In genomic region chr9:126558051-126558665, GRCh38 we compare ENCODE assay signal across 8 cellular contexts. TPM values are rescaled to one million over a fixed set of nuclear protein-coding genes. Genes with fewer than 3 reads are reported as not detected.
A peak's percentile ranks its signal among the peaks of the same experiment; 100 is the strongest.
DNase-seq lines count a peak whose midpoint lies in the region; ATAC-seq and TF ChIP-seq lines count a peak whose summit lies in the region.

No MANE protein-coding gene starts in this region.

- H3K4me1 Mint-ChIP-seq in activated CD4-positive, alpha-beta memory T cell treated with anti-CD3 and anti-CD28 coated beads, Interleukin-2, amount 10 ng/mL, durations not matched to agents 7 days and 5 days: no peaks in the 10 kb centered on the region
- H3K4me1 Mint-ChIP-seq in mesothelial cell of epicardium: peaks cover 4% of the 10 kb centered on the region

- no peak overlapping the region for H3K4me3 ChIP-seq in effector memory CD4-positive, alpha-beta T cell (ENCODE audit: insufficient read depth, low read depth, low read length, poor library complexity, severe bottlenecking)

- H3K4me3 Mint-ChIP-seq in activated CD4-positive, alpha-beta memory T cell treated with anti-CD3 and anti-CD28 coated beads, Interleukin-2, amount 10 ng/mL, durations not matched to agents 7 days and 5 days: no peak overlapping the region
- H3K4me3 Mint-ChIP-seq in mesothelial cell of epicardium: no peak overlapping the region

- no peaks in the 10 kb centered on the region for H3K36me3 ChIP-seq in effector memory CD4-positive, alpha-beta T cell (ENCODE audit: control insufficient read depth, insufficient read depth, low read length)

- POLR2A ChIA-PET in activated CD4-positive, alpha-beta memory T cell treated with anti-CD3 and anti-CD28 coated beads, Interleukin-2, amount 10 ng/mL, durations not matched to agents 7 days and 5 days (lab: Charles Lee): interaction anchor here (1.0 kb wide), 1 partner anchor 59 kb away, joined by 5 read pairs; no protein-coding TSS in a partner anchor

- in situ Hi-C loops in GM13977 (cut with MboI; ENCODE audit: low pct_unique_long_range_greater_than_20kb, low sequenced_read_pairs, unreplicated experiment): loop anchor here (10.0 kb wide), 1 partner anchor 53 kb away; no protein-coding TSS in a partner anchor

- H3K27me3 ChIP-seq in effector memory CD4-positive, alpha-beta T cell (replicated peaks; ENCODE audit: control insufficient read depth, insufficient read depth, low read length, poor library complexity, severe bottlenecking): peaks cover under 1% of the 10 kb centered on the region

- H3K4me1 ChIP-seq in effector memory CD4-positive, alpha-beta T cell (ENCODE audit: control insufficient read depth, insufficient read depth, low read length, poor library complexity, severe bottlenecking): no peaks in the 10 kb centered on the region

- no peaks in the 10 kb centered on the region for H3K9me3 ChIP-seq in effector memory CD4-positive, alpha-beta T cell (ENCODE audit: control insufficient read depth, low read length)

- CTCF ChIA-PET in activated CD4-positive, alpha-beta memory T cell treated with anti-CD3 and anti-CD28 coated beads, Interleukin-2, amount 10 ng/mL, durations not matched to agents 7 days and 5 days (lab: Charles Lee): interaction anchor here (0.6 to 5.6 kb wide), 23 partner anchors 9 to 1849 kb away, joined by 3 to 99 read pairs (median 4); no protein-coding TSS in a partner anchor

- no peak for ATAC-seq in GM18498 (IDR thresholded peaks at IDR 0.05; ENCODE audit: unreplicated experiment)

- DNase-seq in 8988T: peak; percentile 71
- peak; percentile 86 for DNase-seq in GM13977 (ENCODE audit: low spot score)
- peak; percentile 51 for DNase-seq in NCI-H460 (ENCODE audit: extremely low read depth, low read depth)
- DNase-seq in activated CD4-positive, alpha-beta memory T cell treated with anti-CD3 and anti-CD28 coated beads, Interleukin-2, amount 10 ng/mL, durations not matched to agents 7 days and 5 days: peak; percentile 73
- peak; percentile 45 to 55 (median 53) for DNase-seq in effector memory CD4-positive, alpha-beta T cell
- peak; percentile 50 to 83 for DNase-seq in mesothelial cell of epicardium (ENCODE audit: low spot score in 2 of 2, unreplicated experiment in 2 of 2)
- DNase-seq in stimulated activated CD8-positive, alpha-beta memory T cell treated with anti-CD3 and anti-CD28 coated beads, Interleukin-4, amount 100 ng/mL, for 4 hours (ENCODE audit: low read depth in 2 of 2, low spot score in 1 of 2): peak; percentile 30 to 45

- no peaks in the 10 kb centered on the region for H3K36me3 Mint-ChIP-seq in activated CD4-positive, alpha-beta memory T cell treated with anti-CD3 and anti-CD28 coated beads, Interleukin-2, amount 10 ng/mL, durations not matched to agents 7 days and 5 days (ENCODE audit: low read depth)
- no peaks in the 10 kb centered on the region for H3K36me3 Mint-ChIP-seq in mesothelial cell of epicardium

- no peak overlapping the region for H3K27ac Mint-ChIP-seq in activated CD4-positive, alpha-beta memory T cell treated with anti-CD3 and anti-CD28 coated beads, Interleukin-2, amount 10 ng/mL, durations not matched to agents 7 days and 5 days
- no peak overlapping the region for H3K27ac Mint-ChIP-seq in mesothelial cell of epicardium

- no peaks in the 10 kb centered on the region for H3K9me3 Mint-ChIP-seq in activated CD4-positive, alpha-beta memory T cell treated with anti-CD3 and anti-CD28 coated beads, Interleukin-2, amount 10 ng/mL, durations not matched to agents 7 days and 5 days
- H3K9me3 Mint-ChIP-seq in mesothelial cell of epicardium: no peaks in the 10 kb centered on the region

- peaks cover 35% of the 10 kb centered on the region for H3K27me3 Mint-ChIP-seq in activated CD4-positive, alpha-beta memory T cell treated with anti-CD3 and anti-CD28 coated beads, Interleukin-2, amount 10 ng/mL, durations not matched to agents 7 days and 5 days
- H3K27me3 Mint-ChIP-seq in mesothelial cell of epicardium (ENCODE audit: low read depth): peaks cover 50% of the 10 kb centered on the region

- H3K27ac ChIP-seq in effector memory CD4-positive, alpha-beta T cell (ENCODE audit: insufficient read depth, low read length, poor library complexity, severe bottlenecking): no peak overlapping the region

- peak; percentile 99 for TF ChIP-seq CTCF in GM13977 (IDR thresholded peaks at IDR 0.05; ENCODE audit: extremely low read depth, insufficient read depth, missing control alignments)
- TF ChIP-seq CTCF in mesothelial cell of epicardium (IDR thresholded peaks at IDR 0.05; ENCODE audit: unreplicated experiment): peak; percentile 93

RNA-seq across cellular contexts. Expression of gene LMX1B, which starts 55.6 kb away (rescaled TPM):
- 1.2 and 1.9 TPM in 2 replicates for total RNA-seq in NCI-H460 (2014; rRNA removed; shearing (Covaris generic))
- polyA plus RNA-seq in NCI-H460 (2014; cell fraction: nucleus; rRNA removed): 0.13 and 2.2 TPM in 2 replicates
- total RNA-seq in activated CD4-positive, alpha-beta memory T cell treated with anti-CD3 and anti-CD28 coated beads, Interleukin-2, amount 10 ng/mL, durations not matched to agents 7 days and 5 days: not detected
- 0.09 TPM in 1 of 3 replicates, not detected in the others for total RNA-seq in mesothelial cell of epicardium
